In the genomic region with DNA sequence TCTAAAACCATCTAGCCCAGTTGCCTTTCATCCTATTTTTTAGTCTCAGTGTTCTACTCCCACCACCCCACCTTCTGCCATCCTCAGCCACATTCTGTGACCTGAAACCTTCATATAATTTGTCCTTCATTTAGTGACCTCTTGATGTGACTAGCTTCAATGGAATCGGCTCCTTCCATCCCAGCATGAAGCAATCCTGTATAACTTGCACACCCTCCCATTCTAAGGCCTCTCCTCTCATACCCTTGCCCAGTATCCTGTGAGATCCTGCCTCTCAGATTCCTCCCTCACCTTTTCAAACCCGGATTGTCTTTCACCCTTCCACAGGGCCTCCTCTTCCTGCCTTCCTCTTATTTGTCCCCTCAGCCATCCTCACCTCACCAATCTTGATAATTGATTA, we compare ENCODE assay signal across 13 cellular contexts. TPM values are rescaled to one million over a fixed set of nuclear protein-coding genes. Genes with fewer than 3 reads are reported as not detected.
DNase-seq lines count a peak whose midpoint lies in the region; ATAC-seq and TF ChIP-seq lines count a peak whose summit lies in the region.
"Had no signal": no experiment of that assay in that cellular context is flagged by ENCODE, and none has a peak within 500 bp of the region (broad histone marks: within the 10 kb centered on the region; RNA-seq: fewer than 3 reads in every experiment).

No MANE protein-coding gene starts in this region.

- intact Hi-C loops in activated T-helper 1 cell treated with anti-CD3 and anti-CD28 coated beads, Interleukin-12 subunit alpha, Interleukin-12 subunit beta, Interleukin-2, Interleukin-4 antibody, amounts not matched to agents 30 ng/mL and 10 ng/mL and 1 ng/mL, durations not matched to agents 14 hours and 24 hours and 36 hours (cut with micrococcal nuclease), result no loop called here

- peaks cover 2% of the 10 kb centered on the region for H3K27me3 Mint-ChIP-seq in IgD-negative memory B cell
- peaks cover 1% of the 10 kb centered on the region for H3K27me3 Mint-ChIP-seq in endothelial cell (ENCODE audit: unreplicated experiment)
- H3K27me3 Mint-ChIP-seq in progenitor cell of endocrine pancreas, result no peaks in the 10 kb centered on the region
- H3K27me3 Mint-ChIP-seq in activated T-helper 1 cell treated with anti-CD3 and anti-CD28 coated beads, Interleukin-12 subunit alpha, Interleukin-12 subunit beta, Interleukin-2, Interleukin-4 antibody, amounts not matched to agents 30 ng/mL and 10 ng/mL and 1 ng/mL, durations not matched to agents 14 hours and 24 hours and 36 hours (ENCODE audit: insufficient read depth), result no peaks in the 10 kb centered on the region
- H3K27me3 Mint-ChIP-seq: dendritic cell treated with granulocyte-macrophage colony-stimulating factor and Interleukin-4, amounts not matched to agents 40 ng/mL and 50 ng/mL, for 4 days had no signal

- peak overlapping the region in 1 of 4 donors; percentile 90 for H3K4me3 Mint-ChIP-seq in IgD-negative memory B cell
- peak overlapping the region; percentile 10 for H3K4me3 Mint-ChIP-seq in endothelial cell (ENCODE audit: unreplicated experiment)
- no peak overlapping the region for H3K4me3 Mint-ChIP-seq in progenitor cell of endocrine pancreas (ENCODE audit: low read depth)
- no peak overlapping the region for H3K4me3 Mint-ChIP-seq in activated T-helper 1 cell treated with anti-CD3 and anti-CD28 coated beads, Interleukin-12 subunit alpha, Interleukin-12 subunit beta, Interleukin-2, Interleukin-4 antibody, amounts not matched to agents 30 ng/mL and 10 ng/mL and 1 ng/mL, durations not matched to agents 14 hours and 24 hours and 36 hours
- H3K4me3 Mint-ChIP-seq: activated CD8-positive, alpha-beta T cell treated with anti-CD3 and anti-CD28 coated beads, Interleukin-2, amount 10 ng/mL, durations not matched to agents 7 days and 5 days; dendritic cell treated with granulocyte-macrophage colony-stimulating factor and Interleukin-4, amounts not matched to agents 40 ng/mL and 50 ng/mL, for 4 days had no signal

- peaks cover 33 to 54% (median 52%) of the 10 kb centered on the region in 3 donors for H3K4me1 Mint-ChIP-seq in IgD-negative memory B cell
- peaks cover 15% of the 10 kb centered on the region for H3K4me1 Mint-ChIP-seq in endothelial cell (ENCODE audit: unreplicated experiment)
- H3K4me1 Mint-ChIP-seq in progenitor cell of endocrine pancreas (ENCODE audit: low read depth), result peaks cover 40% of the 10 kb centered on the region
- H3K4me1 Mint-ChIP-seq in activated T-helper 1 cell treated with anti-CD3 and anti-CD28 coated beads, Interleukin-12 subunit alpha, Interleukin-12 subunit beta, Interleukin-2, Interleukin-4 antibody, amounts not matched to agents 30 ng/mL and 10 ng/mL and 1 ng/mL, durations not matched to agents 14 hours and 24 hours and 36 hours (ENCODE audit: low read depth), result peaks cover 44% of the 10 kb centered on the region

- H3K9me3 Mint-ChIP-seq in IgD-negative memory B cell (no peaks in the 10 kb centered on the region), endothelial cell (ENCODE audit: unreplicated experiment) (no peaks in the 10 kb centered on the region), progenitor cell of endocrine pancreas (ENCODE audit: low read depth) (no peaks in the 10 kb centered on the region)
- no peaks in the 10 kb centered on the region for H3K9me3 Mint-ChIP-seq in activated T-helper 1 cell treated with anti-CD3 and anti-CD28 coated beads, Interleukin-12 subunit alpha, Interleukin-12 subunit beta, Interleukin-2, Interleukin-4 antibody, amounts not matched to agents 30 ng/mL and 10 ng/mL and 1 ng/mL, durations not matched to agents 14 hours and 24 hours and 36 hours
- H3K9me3 Mint-ChIP-seq: dendritic cell treated with granulocyte-macrophage colony-stimulating factor and Interleukin-4, amounts not matched to agents 40 ng/mL and 50 ng/mL, for 4 days had no signal

- ATAC-seq in GM21381 (IDR thresholded peaks at IDR 0.05; ENCODE audit: unreplicated experiment), result no peak
- ATAC-seq: activated CD8-positive, alpha-beta T cell treated with anti-CD3 and anti-CD28 coated beads, Interleukin-2, amount 10 ng/mL, durations not matched to agents 7 days and 5 days had no signal

- peak; percentile 61 for DNase-seq in EH (ENCODE audit: low read depth)
- no peak for DNase-seq in endothelial cell (ENCODE audit: low spot score)
- DNase-seq in progenitor cell of endocrine pancreas (ENCODE audit: low spot score, unreplicated experiment), result no peak
- no peak for DNase-seq in activated T-helper 1 cell treated with anti-CD3 and anti-CD28 coated beads, Interleukin-12 subunit alpha, Interleukin-12 subunit beta, Interleukin-2, Interleukin-4 antibody, amounts not matched to agents 30 ng/mL and 10 ng/mL and 1 ng/mL, durations not matched to agents 14 hours and 24 hours and 36 hours (ENCODE audit: low spot score)
- no peak for DNase-seq in stimulated activated CD4-positive, alpha-beta T cell treated with anti-CD3 and anti-CD28 coated beads, Interleukin-4, amount 100 ng/mL, for 4 hours
- DNase-seq: activated CD8-positive, alpha-beta T cell treated with anti-CD3 and anti-CD28 coated beads, Interleukin-2, amount 10 ng/mL, durations not matched to agents 7 days and 5 days; activated naive CD4-positive, alpha-beta T cell treated with anti-CD3 and anti-CD28 coated beads, Interleukin-2, amount 50 U/mL, for 16 hours; KBM-7; NCI-H1694; NCI-H510A had no signal

- H3K27ac Mint-ChIP-seq in IgD-negative memory B cell, result peak overlapping the region in 2 of 3 donors; percentile 25 to 96
- H3K27ac Mint-ChIP-seq in endothelial cell (ENCODE audit: unreplicated experiment), result no peak overlapping the region
- H3K27ac Mint-ChIP-seq in progenitor cell of endocrine pancreas, result peak overlapping the region; percentile 17
- no peak overlapping the region for H3K27ac Mint-ChIP-seq in activated T-helper 1 cell treated with anti-CD3 and anti-CD28 coated beads, Interleukin-12 subunit alpha, Interleukin-12 subunit beta, Interleukin-2, Interleukin-4 antibody, amounts not matched to agents 30 ng/mL and 10 ng/mL and 1 ng/mL, durations not matched to agents 14 hours and 24 hours and 36 hours
- H3K27ac Mint-ChIP-seq: activated CD8-positive, alpha-beta T cell treated with anti-CD3 and anti-CD28 coated beads, Interleukin-2, amount 10 ng/mL, durations not matched to agents 7 days and 5 days; dendritic cell treated with granulocyte-macrophage colony-stimulating factor and Interleukin-4, amounts not matched to agents 40 ng/mL and 50 ng/mL, for 4 days had no signal

- H3K36me3 Mint-ChIP-seq in IgD-negative memory B cell (no peaks in the 10 kb centered on the region), endothelial cell (ENCODE audit: low read depth, unreplicated experiment) (no peaks in the 10 kb centered on the region), progenitor cell of endocrine pancreas (ENCODE audit: insufficient read depth) (no peaks in the 10 kb centered on the region)
- H3K36me3 Mint-ChIP-seq in activated T-helper 1 cell treated with anti-CD3 and anti-CD28 coated beads, Interleukin-12 subunit alpha, Interleukin-12 subunit beta, Interleukin-2, Interleukin-4 antibody, amounts not matched to agents 30 ng/mL and 10 ng/mL and 1 ng/mL, durations not matched to agents 14 hours and 24 hours and 36 hours (ENCODE audit: low read depth), result peaks cover 6% of the 10 kb centered on the region

- TF ChIP-seq CTCF in endothelial cell (IDR thresholded peaks at IDR 0.05; ENCODE audit: unreplicated experiment) (no peak), progenitor cell of endocrine pancreas (IDR thresholded peaks at IDR 0.05; ENCODE audit: unreplicated experiment) (no peak)

RNA-seq across cellular contexts. Expression of gene ZNF76, which starts 3.1 kb away (rescaled TPM):
- polyA plus RNA-seq in IgD-negative memory B cell, result 41.5 TPM
- total RNA-seq in endothelial cell (ENCODE audit: unreplicated experiment) (26.4 TPM), progenitor cell of endocrine pancreas (61.2 and 61.7 TPM in 2 replicates)
- 32.8 and 33.1 TPM in 2 replicates for total RNA-seq in activated T-helper 1 cell treated with anti-CD3 and anti-CD28 coated beads, Interleukin-12 subunit alpha, Interleukin-12 subunit beta, Interleukin-2, Interleukin-4 antibody, amounts not matched to agents 30 ng/mL and 10 ng/mL and 1 ng/mL, durations not matched to agents 14 hours and 24 hours and 36 hours

RNA-seq across cellular contexts. Expression of gene DEF6, which starts 35.0 kb away (rescaled TPM):
- polyA plus RNA-seq in IgD-negative memory B cell, result 122 TPM
- total RNA-seq in endothelial cell (ENCODE audit: unreplicated experiment), result 24.0 TPM
- total RNA-seq in progenitor cell of endocrine pancreas, result 5.7 and 5.9 TPM in 2 replicates
- 123 and 125 TPM in 2 replicates for total RNA-seq in activated T-helper 1 cell treated with anti-CD3 and anti-CD28 coated beads, Interleukin-12 subunit alpha, Interleukin-12 subunit beta, Interleukin-2, Interleukin-4 antibody, amounts not matched to agents 30 ng/mL and 10 ng/mL and 1 ng/mL, durations not matched to agents 14 hours and 24 hours and 36 hours

RNA-seq across cellular contexts. Expression of gene SCUBE3, which starts 48.8 kb away (rescaled TPM):
- polyA plus RNA-seq in IgD-negative memory B cell, result 0.09 TPM
- total RNA-seq in endothelial cell (ENCODE audit: unreplicated experiment), result 1.2 TPM
- 31.1 and 35.3 TPM in 2 replicates for total RNA-seq in progenitor cell of endocrine pancreas
- total RNA-seq in activated T-helper 1 cell treated with anti-CD3 and anti-CD28 coated beads, Interleukin-12 subunit alpha, Interleukin-12 subunit beta, Interleukin-2, Interleukin-4 antibody, amounts not matched to agents 30 ng/mL and 10 ng/mL and 1 ng/mL, durations not matched to agents 14 hours and 24 hours and 36 hours, result 0.05 TPM in 1 of 2 replicates, not detected in the other

Comparison
In these comparisons a context has a peak if more than half of its experiments do, and no peak if none do; other contexts are left out.
1. H3K27ac Mint-ChIP-seq: peak in IgD-negative memory B cell (2 of 3) and progenitor cell of endocrine pancreas (single experiment); none in endothelial cell (single experiment) and activated T-helper 1 cell treated with anti-CD3 and anti-CD28 coated beads, Interleukin-12 subunit alpha, Interleukin-12 subunit beta, Interleukin-2, Interleukin-4 antibody, amounts not matched to agents 30 ng/mL and 10 ng/mL and 1 ng/mL, durations not matched to agents 14 hours and 24 hours and 36 hours (single experiment).
2. RNA of gene SCUBE3, which starts 48.8 kb away (total RNA-seq): 31.1 to 35.3 TPM in progenitor cell of endocrine pancreas; 1.2 TPM in endothelial cell (single experiment) and 0.05 TPM in activated T-helper 1 cell treated with anti-CD3 and anti-CD28 coated beads, Interleukin-12 subunit alpha, Interleukin-12 subunit beta, Interleukin-2, Interleukin-4 antibody, amounts not matched to agents 30 ng/mL and 10 ng/mL and 1 ng/mL, durations not matched to agents 14 hours and 24 hours and 36 hours; every median in the first group is over 10 times any median in the second.